Comparison of ENCODE assay signal across 8 cellular contexts in the genomic region with DNA sequence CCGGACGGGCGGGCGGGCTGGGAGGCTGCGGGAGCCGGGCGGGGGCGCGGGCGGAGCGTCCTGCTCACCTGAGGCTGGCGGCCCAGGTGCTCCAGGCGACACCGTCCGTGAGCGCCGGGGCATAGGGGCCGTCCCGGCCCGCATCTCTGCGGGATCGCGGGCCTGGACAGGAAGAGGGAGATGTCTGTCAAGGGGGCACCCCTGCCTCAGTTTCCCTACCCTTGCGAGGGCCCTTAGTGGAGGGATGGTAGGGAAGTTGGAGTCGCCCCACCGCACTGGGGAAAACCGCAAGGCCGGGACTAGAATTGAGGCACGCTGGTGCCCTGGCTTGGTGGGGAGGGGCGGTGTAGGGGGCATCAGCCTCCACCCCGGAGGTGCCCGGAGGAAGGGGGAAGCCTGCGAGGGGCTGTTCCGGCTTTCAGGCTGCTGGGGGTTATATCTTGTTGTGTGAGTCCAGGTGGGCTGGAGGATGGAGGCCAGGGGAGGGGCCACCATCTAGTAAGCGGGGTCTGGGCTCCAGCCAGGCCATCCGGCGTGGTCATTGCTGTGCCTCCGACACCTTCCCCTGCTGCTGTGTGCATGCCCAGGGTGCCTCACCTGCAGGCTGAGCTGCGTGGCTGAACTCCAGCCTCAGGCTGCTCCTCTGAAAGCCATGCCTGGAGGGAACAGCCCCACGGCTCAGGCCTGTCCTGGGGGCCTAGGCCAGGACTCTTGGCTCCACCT. TPM values are rescaled to one million over a fixed set of nuclear protein-coding genes. Genes with fewer than 3 reads are reported as not detected.
DNase-seq lines count a peak whose midpoint lies in the region; ATAC-seq and TF ChIP-seq lines count a peak whose summit lies in the region.

No MANE protein-coding gene starts in this region.

- no peak for TF ChIP-seq CTCF in lower lobe of right lung (IDR thresholded peaks at IDR 0.05)
- no peak for TF ChIP-seq CTCF in tibial artery (IDR thresholded peaks at IDR 0.05)

- peaks cover 16% of the 10 kb centered on the region for H3K27me3 ChIP-seq in lower lobe of right lung (ENCODE audit: low read depth)
- H3K27me3 ChIP-seq in tibial artery, result peaks cover 0 to 39% of the 10 kb centered on the region in 2 donors

- peak overlapping the region; percentile 25 for H3K4me3 Mint-ChIP-seq in activated T-cell treated with anti-CD3 and anti-CD28 coated beads, Interleukin-2, amount 50 U/mL, for 24 hours

- H3K36me3 Mint-ChIP-seq in activated T-cell treated with anti-CD3 and anti-CD28 coated beads, Interleukin-2, amount 50 U/mL, for 24 hours (ENCODE audit: low read depth), result no peaks in the 10 kb centered on the region

- H3K27me3 Mint-ChIP-seq in activated T-cell treated with anti-CD3 and anti-CD28 coated beads, Interleukin-2, amount 50 U/mL, for 24 hours, result peaks cover 44% of the 10 kb centered on the region

- intact Hi-C loops in lower lobe of right lung (cut with DNase I) (no loop called here), tibial artery (cut with DNase I; ENCODE audit: low total_unique reads) (no loop called here)

- no peak for ATAC-seq in lower lobe of right lung

- H3K36me3 ChIP-seq in lower lobe of right lung (no peaks in the 10 kb centered on the region), tibial artery (peaks cover 0 to 14% (median 0%) of the 10 kb centered on the region in 3 donors)

- H3K4me3 ChIP-seq in lower lobe of right lung (peak overlapping the region; percentile 57), tibial artery (peak overlapping the region; percentile 46 to 53)

- no peak overlapping the region for H3K27ac Mint-ChIP-seq in activated T-cell treated with anti-CD3 and anti-CD28 coated beads, Interleukin-2, amount 50 U/mL, for 24 hours

- DNase-seq in activated T-cell treated with anti-CD3 and anti-CD28 coated beads, Interleukin-2, amount 50 U/mL, for 24 hours, result no peak
- DNase-seq in activated T-cell treated with anti-CD3 and anti-CD28 coated beads, Interleukin-2, amount 50 U/mL, for 1 hour, result no peak
- no peak for DNase-seq in caudate nucleus (lab: John Stamatoyannopoulos, UW)
- DNase-seq in lower lobe of right lung, result no peak
- DNase-seq in tibial artery, result peak in 1 of 2 donors; percentile 68
- no peak for DNase-seq in stimulated activated CD4-positive, alpha-beta T cell treated with anti-CD3 and anti-CD28 coated beads, Interleukin-15, amount 100 ng/mL, for 24 hours
- DNase-seq in RPMI8226, result no peak
- no peak for DNase-seq in NCI-H345 treated with DMSO at 0.1 percent for 48 hours (lab: John Stamatoyannopoulos, UW; ENCODE audit: unreplicated experiment)

- H3K4me1 ChIP-seq in lower lobe of right lung (peaks cover 79% of the 10 kb centered on the region), tibial artery (peaks cover 4 to 86% (median 51%) of the 10 kb centered on the region in 4 donors)

- H3K27ac ChIP-seq in caudate nucleus (ENCODE audit: low read depth, low read length), result peak overlapping the region; percentile 58
- H3K27ac ChIP-seq in lower lobe of right lung, result peak overlapping the region; percentile 89
- H3K27ac ChIP-seq in tibial artery, result peak overlapping the region; percentile 34 to 74

- H3K9me3 Mint-ChIP-seq in activated T-cell treated with anti-CD3 and anti-CD28 coated beads, Interleukin-2, amount 50 U/mL, for 24 hours, result no peaks in the 10 kb centered on the region

- no peaks in the 10 kb centered on the region for H3K9me3 ChIP-seq in lower lobe of right lung
- H3K9me3 ChIP-seq in tibial artery, result no peaks in the 10 kb centered on the region

- peaks cover 22% of the 10 kb centered on the region for H3K4me1 Mint-ChIP-seq in activated T-cell treated with anti-CD3 and anti-CD28 coated beads, Interleukin-2, amount 50 U/mL, for 24 hours (ENCODE audit: low read depth)

RNA-seq across cellular contexts. Expression of gene VWA1, which starts 0.6 kb away (rescaled TPM):
- 58.7 TPM for total RNA-seq in lower lobe of right lung

RNA-seq across cellular contexts. Expression of gene ATAD3C, which starts 13.4 kb away (rescaled TPM):
- 7.8 TPM for total RNA-seq in lower lobe of right lung

RNA-seq across cellular contexts. Expression of gene ANKRD65, which starts 15.0 kb away (rescaled TPM):
- 22.3 TPM for total RNA-seq in lower lobe of right lung

RNA-seq across cellular contexts. Expression of gene MRPL20, which starts 29.0 kb away (rescaled TPM):
- total RNA-seq in lower lobe of right lung, result 79.8 TPM

RNA-seq across cellular contexts. Expression of gene ATAD3B, which starts 35.5 kb away (rescaled TPM):
- 19.0 TPM for total RNA-seq in lower lobe of right lung
